1 cellular context compared by ENCODE assay signal in genomic region chr20:11799131-11799800, GRCh38.
TF ChIP-seq lines count a peak whose summit lies in the region.

No MANE protein-coding gene starts in this region.

TF ChIP-seq in SK-N-SH treated with all-trans-retinoic acid at 6 μM for 48 hours, 23 proteins besides CTCF, POLR2A, EP300 and RAD21 (continued from another document):
- TF ChIP-seq ZNF70 (CRISPR knock-in tag; IDR thresholded peaks at IDR 0.05): no peak
- no peak for TF ChIP-seq ZC3H10 (CRISPR knock-in tag; IDR thresholded peaks at IDR 0.05)
